ENCODE assay signal across 20 cellular contexts in the genomic region with DNA sequence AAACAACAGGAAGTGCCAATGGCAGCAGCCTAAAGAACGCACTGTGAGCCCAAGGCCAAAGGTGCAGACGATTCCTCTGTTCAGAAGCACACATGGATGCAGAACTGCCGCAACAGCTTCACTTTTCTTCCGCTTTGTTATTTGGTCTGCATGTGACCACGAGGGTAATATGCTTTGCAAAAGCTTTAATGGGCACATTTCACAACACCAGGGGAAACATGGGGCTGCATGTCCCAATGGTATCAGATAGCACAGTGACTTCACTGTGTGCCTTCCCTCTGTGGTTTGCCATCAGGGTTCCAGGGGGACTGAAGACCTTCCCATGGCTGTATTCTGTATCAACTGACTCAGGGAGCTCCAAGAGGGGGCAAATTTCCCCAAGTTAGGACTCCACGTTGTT.
"Had no signal": no experiment of that assay in that cellular context is flagged by ENCODE, and none has a peak within 500 bp of the region (broad histone marks: within the 10 kb centered on the region; RNA-seq: fewer than 3 reads in every experiment).

No MANE protein-coding gene starts in this region.

- ATAC-seq: activated CD8-positive, alpha-beta T cell treated with anti-CD3 and anti-CD28 coated beads for 36 hours; esophagus mucosa; left colon; lower lobe of right lung; natural killer cell treated with Interleukin-12 subunit alpha and Interleukin-12 subunit beta and Interleukin-15 and Interleukin-18, amount 100 ng/mL, for 72 hours had no signal

- H3K4me3 ChIP-seq: breast epithelium, hepatocyte, lower lobe of right lung, tibial nerve, uterus had no signal

- H3K9me3 ChIP-seq: breast epithelium, lower lobe of right lung, tibial nerve, uterus had no signal

- H3K27me3 Mint-ChIP-seq: activated CD4-positive, alpha-beta T cell treated with anti-CD3 and anti-CD28 coated beads, Interleukin-2, amount 10 ng/mL, durations not matched to agents 24 days and 14 days; activated CD8-positive, alpha-beta T cell treated with anti-CD3 and anti-CD28 coated beads for 36 hours; natural killer cell treated with Interleukin-12 subunit alpha and Interleukin-12 subunit beta and Interleukin-15 and Interleukin-18, amount 100 ng/mL, for 72 hours had no signal

- H3K27me3 ChIP-seq: breast epithelium, hepatocyte, tibial nerve, uterus had no signal

- H3K4me1 ChIP-seq: breast epithelium, lower lobe of right lung, tibial nerve, uterus had no signal

- H3K36me3 ChIP-seq: breast epithelium, uterus had no signal

- H3K4me1 Mint-ChIP-seq: mesothelial cell of epicardium had no signal

- H3K27ac ChIP-seq: breast epithelium, hepatocyte, lower lobe of right lung, uterus had no signal

- H3K36me3 Mint-ChIP-seq: natural killer cell treated with Interleukin-12 subunit alpha and Interleukin-12 subunit beta and Interleukin-15 and Interleukin-18, amount 100 ng/mL, for 72 hours had no signal

- H3K27ac Mint-ChIP-seq: activated CD4-positive, alpha-beta T cell treated with anti-CD3 and anti-CD28 coated beads, Interleukin-2, amount 10 ng/mL, durations not matched to agents 24 days and 14 days; activated CD8-positive, alpha-beta T cell treated with anti-CD3 and anti-CD28 coated beads for 36 hours; activated T-helper 2 cell treated with anti-CD3 and anti-CD28 coated beads, Interferon-gamma antibody, Interleukin-2, Interleukin-4, amounts not matched to agents 10 μg/mL and 5 μg/mL and 100 μg/mL, durations not matched to agents 14 hours and 24 hours and 36 hours; mesothelial cell of epicardium; natural killer cell treated with Interleukin-12 subunit alpha and Interleukin-12 subunit beta and Interleukin-15 and Interleukin-18, amount 100 ng/mL, for 72 hours; T-helper 1 cell treated with Interleukin-12 subunit alpha and Interleukin-12 subunit beta and Interleukin-4 antibody, amounts not matched to agents 30 μg/mL and 1 μg/mL, for 36 hours had no signal

- H3K4me3 Mint-ChIP-seq: activated CD4-positive, alpha-beta T cell treated with anti-CD3 and anti-CD28 coated beads, Interleukin-2, amount 10 ng/mL, durations not matched to agents 24 days and 14 days; activated CD8-positive, alpha-beta T cell treated with anti-CD3 and anti-CD28 coated beads for 36 hours; mesothelial cell of epicardium; natural killer cell treated with Interleukin-12 subunit alpha and Interleukin-12 subunit beta and Interleukin-15 and Interleukin-18, amount 100 ng/mL, for 72 hours; T-helper 1 cell treated with Interleukin-12 subunit alpha and Interleukin-12 subunit beta and Interleukin-4 antibody, amounts not matched to agents 30 μg/mL and 1 μg/mL, for 36 hours had no signal

- DNase-seq: activated CD4-positive, alpha-beta T cell treated with anti-CD3 and anti-CD28 coated beads, Interleukin-2, amount 10 ng/mL, durations not matched to agents 24 days and 14 days; activated CD8-positive, alpha-beta T cell treated with anti-CD3 and anti-CD28 coated beads for 36 hours; activated naive CD4-positive, alpha-beta T cell treated with Interleukin-2 at 50 U/mL for 16 hours; activated T-cell treated with anti-CD3 and anti-CD28 coated beads, Interleukin-2, amount 50 U/mL, for 1 hour; effector CD4-positive, alpha-beta T cell; left colon; lower lobe of right lung; occipital lobe; stimulated activated CD4-positive, alpha-beta T cell treated with anti-CD3 and anti-CD28 coated beads, Interleukin-2, amount 100 ng/mL, for 24 hours; stimulated activated naive CD4-positive, alpha-beta T cell treated with Interleukin-2 at 50 U/mL for 16 hours; substantia nigra; uterus had no signal

- H3K9me3 Mint-ChIP-seq: activated CD4-positive, alpha-beta T cell treated with anti-CD3 and anti-CD28 coated beads, Interleukin-2, amount 10 ng/mL, durations not matched to agents 24 days and 14 days; activated CD8-positive, alpha-beta T cell treated with anti-CD3 and anti-CD28 coated beads for 36 hours; activated T-helper 2 cell treated with anti-CD3 and anti-CD28 coated beads, Interferon-gamma antibody, Interleukin-2, Interleukin-4, amounts not matched to agents 10 μg/mL and 5 μg/mL and 100 μg/mL, durations not matched to agents 14 hours and 24 hours and 36 hours; mesothelial cell of epicardium; natural killer cell treated with Interleukin-12 subunit alpha and Interleukin-12 subunit beta and Interleukin-15 and Interleukin-18, amount 100 ng/mL, for 72 hours; T-helper 1 cell treated with Interleukin-12 subunit alpha and Interleukin-12 subunit beta and Interleukin-4 antibody, amounts not matched to agents 30 μg/mL and 1 μg/mL, for 36 hours had no signal
